Comparison of ENCODE assay signal across 11 cellular contexts in genomic region chr2:88481937-88482336, GRCh38. TPM values are rescaled to one million over a fixed set of nuclear protein-coding genes. Genes with fewer than 3 reads are reported as not detected.
A peak's percentile ranks its signal among the peaks of the same experiment; 100 is the strongest.
DNase-seq lines count a peak whose midpoint lies in the region; ATAC-seq and TF ChIP-seq lines count a peak whose summit lies in the region.
"Had no signal": no experiment of that assay in that cellular context is flagged by ENCODE, and none has a peak within 500 bp of the region (broad histone marks: within the 10 kb centered on the region; RNA-seq: fewer than 3 reads in every experiment).

No MANE protein-coding gene starts in this region.

- no peak overlapping the region for H2AK9ac ChIP-seq in IMR-90 (replicated peaks; ENCODE audit: low read depth, low read length, poor library complexity)

- H3K4me1 ChIP-seq in IMR-90 (ENCODE audit: control insufficient read depth, insufficient read depth, low read length) (no peaks in the 10 kb centered on the region), PC-9 (replicated peaks; ENCODE audit: insufficient read depth) (0 out of 2 replicates have a peak, but pooled peaks cover 8% of the 10 kb centered on the region), foreskin keratinocyte (no peaks in the 10 kb centered on the region)

- H2BK120ac ChIP-seq in IMR-90 (ENCODE audit: low read depth, low read length) = no peak overlapping the region

- H3K9me2 ChIP-seq in PC-9 (ENCODE audit: insufficient read depth) = no peaks in the 10 kb centered on the region; the same call in 1 of the 2 replicates

- ATAC-seq in IMR-90 (ENCODE audit: low read depth) (no peak), foreskin keratinocyte (peak; percentile 82)

- H3K23ac ChIP-seq in IMR-90 (ENCODE audit: low read depth, low read length) = no peak overlapping the region

- peak; percentile 84 for DNase-seq in DMS153 (lab: John Stamatoyannopoulos, UW)
- DNase-seq in IMR-90 = peak; percentile 37
- peak in 1 of 2 experiments; percentile 85 for DNase-seq in PC-9
- DNase-seq in foreskin keratinocyte = peak; percentile 35 to 51
- DNase-seq in medulla oblongata (ENCODE audit: extremely low spot score) = no peak
- DNase-seq in GM19240 (ENCODE audit: insufficient read length, low spot score) = no peak
- no peak for DNase-seq in AG08395 (ENCODE audit: low spot score)
- no peak for DNase-seq in ecto neural progenitor cell (ENCODE audit: low spot score)

- H4K5ac ChIP-seq in IMR-90 (ENCODE audit: low read depth, low read length) = no peak overlapping the region

- H2BK15ac ChIP-seq in IMR-90 (ENCODE audit: low read depth, low read length) = no peak overlapping the region

- in situ Hi-C loops in IMR-90 (cut with MboI; ENCODE audit: low sequenced_read_pairs) = no loop called here

- no peak overlapping the region for H3K4me2 ChIP-seq in IMR-90 (ENCODE audit: low read depth, low read length)
- peak overlapping the region; percentile 34 for H3K4me2 ChIP-seq in PC-9
- H3K4me2 ChIP-seq: BLaER1 had no signal

- dilution Hi-C loops in IMR-90 (cut with HindIII; ENCODE audit: low sequenced_read_pairs, unreplicated experiment) = no loop called here

- H4K8ac ChIP-seq in IMR-90 (ENCODE audit: low read depth in 2 of 2, low read length in 2 of 2) = no peak overlapping the region

- no peaks in the 10 kb centered on the region for H3K9me1 ChIP-seq in IMR-90 (ENCODE audit: insufficient read depth, low read length)

- no peak overlapping the region for H2BK20ac ChIP-seq in IMR-90 (ENCODE audit: low read depth, low read length)

- H3K14ac ChIP-seq in IMR-90 (replicated peaks; ENCODE audit: low read depth, low read length) = no peak overlapping the region

- H3K36me3 ChIP-seq in IMR-90 (ENCODE audit: control insufficient read depth, insufficient read depth, low read length) = no peaks in the 10 kb centered on the region
- H3K36me3 ChIP-seq in PC-9 (ENCODE audit: low read depth) = no peaks in the 10 kb centered on the region
- H3K36me3 ChIP-seq: BLaER1, cardiac muscle cell had no signal

- H2AFZ ChIP-seq in IMR-90 (replicated peaks; ENCODE audit: low read length, poor library complexity) = no peak overlapping the region
- H2AFZ ChIP-seq in PC-9 = no peak overlapping the region

- no peak overlapping the region for H3K9ac ChIP-seq in IMR-90 (ENCODE audit: low read depth, low read length)
- H3K9ac ChIP-seq: BLaER1 had no signal

- BruUV-seq in IMR-90 (replicated peaks; lab: Mats Ljungman, UMichigan) (no TSS peak), PC-9 (replicated peaks; lab: Mats Ljungman, UMichigan) (no TSS peak)

- no peak overlapping the region for H4K91ac ChIP-seq in IMR-90 (ENCODE audit: insufficient read depth, low read depth, low read length)

- 0% methylated on average over 1 of the region's 5 CpGs; no CpG with 5 or more reads in 1 of the 2 experiments for WGBS in IMR-90 (ENCODE audit: extremely low coverage in 2 of 2, insufficient read length in 1 of 2), 2 experiments

- CTCF ChIA-PET in IMR-90 (lab: Yijun Ruan, JAX) (no interaction called here), PC-9 (lab: Charles Lee) (no interaction called here)

- H3K56ac ChIP-seq in IMR-90 (ENCODE audit: extremely low read depth, insufficient read depth, low read length) = no peak overlapping the region

- H3K9me3 ChIP-seq in IMR-90 (ENCODE audit: control insufficient read depth, insufficient read depth, low read length) = no peaks in the 10 kb centered on the region
- H3K9me3 ChIP-seq in PC-9 (ENCODE audit: insufficient read depth, low read depth) = no peaks in the 10 kb centered on the region; the same call in 1 of the 2 replicates
- H3K9me3 ChIP-seq: BLaER1 had no signal

- H3K79me2 ChIP-seq in PC-9 (ENCODE audit: low read depth) = no peaks in the 10 kb centered on the region

- H2BK5ac ChIP-seq in IMR-90 (ENCODE audit: low read depth, low read length, poor library complexity, severe bottlenecking) = no peak overlapping the region

- H3K27me3 ChIP-seq in IMR-90 (ENCODE audit: control insufficient read depth, insufficient read depth, low read length) (no peaks in the 10 kb centered on the region), PC-9 (ENCODE audit: insufficient read depth, low read depth) (peaks cover 9% of the 10 kb centered on the region; the same call in 1 of the 2 replicates), foreskin keratinocyte (no peaks in the 10 kb centered on the region)
- H3K27me3 ChIP-seq: BLaER1, cardiac muscle cell had no signal

- TF ChIP-seq CTCF in IMR-90 (conservative IDR thresholded peaks at IDR 0.05; ENCODE audit: low read depth, low read length) (no peak), PC-9 (conservative IDR thresholded peaks at IDR 0.05) (no peak), foreskin keratinocyte (conservative IDR thresholded peaks at IDR 0.05) (peak; percentile 36)

- H4K20me1 ChIP-seq in IMR-90 (ENCODE audit: insufficient read depth, low read length) = no peaks in the 10 kb centered on the region
- no peaks in the 10 kb centered on the region for H4K20me1 ChIP-seq in PC-9 (ENCODE audit: insufficient read depth)
- H4K20me1 ChIP-seq: BLaER1 had no signal

- H3K79me1 ChIP-seq in IMR-90 (ENCODE audit: low read depth in 1 of 2, low read length in 2 of 2) = no peaks in the 10 kb centered on the region

- H3K18ac ChIP-seq in IMR-90 (ENCODE audit: low read depth, low read length) = no peak overlapping the region

- no peak for TF ChIP-seq POLR2A in IMR-90 (IDR thresholded peaks at IDR 0.05; ENCODE audit: low read depth, low read length)

- H3K4ac ChIP-seq in IMR-90 (ENCODE audit: low read depth, low read length) = no peak overlapping the region

- POLR2A ChIA-PET in IMR-90 (lab: Charles Lee; ENCODE audit: unreplicated experiment) = no interaction called here
- POLR2A ChIA-PET in PC-9 (lab: Charles Lee; ENCODE audit: unreplicated experiment) = interaction anchor here (0.5 kb wide), 1 partner anchor 262 kb away, joined by 7 read pairs; no protein-coding TSS in a partner anchor

- intact Hi-C loops in IMR-90 (cut with micrococcal nuclease) = no loop called here
- intact Hi-C loops in PC-9 (cut with micrococcal nuclease; ENCODE audit: unreplicated experiment) = no loop called here

- TF ChIP-seq RAD21 in IMR-90 (IDR thresholded peaks at IDR 0.05; ENCODE audit: low read length) = no peak

- no peaks in the 10 kb centered on the region for H3F3A ChIP-seq in PC-9 (ENCODE audit: insufficient read depth, low read depth)

- H2AK5ac ChIP-seq in IMR-90 (ENCODE audit: low read depth, low read length) = no peak overlapping the region

- no peak overlapping the region for H3K27ac ChIP-seq in IMR-90 (ENCODE audit: insufficient read depth, low read length)
- H3K27ac ChIP-seq in PC-9 = no peak overlapping the region
- no peak overlapping the region for H3K27ac ChIP-seq in foreskin keratinocyte
- H3K27ac ChIP-seq: BLaER1, cardiac muscle cell had no signal

- no peak overlapping the region for H3K4me3 ChIP-seq in IMR-90 (ENCODE audit: insufficient read depth, low read depth, low read length)
- no peak overlapping the region for H3K4me3 ChIP-seq in PC-9
- H3K4me3 ChIP-seq: BLaER1, cardiac muscle cell had no signal

TF ChIP-seq in IMR-90, 13 proteins besides CTCF, POLR2A, EP300 and RAD21:
- no peak for TF ChIP-seq FOS (IDR thresholded peaks at IDR 0.05; ENCODE audit: low read depth, low read length)
- no peak for TF ChIP-seq RFX5 (IDR thresholded peaks at IDR 0.05; ENCODE audit: low read depth, low read length)
- no peak for TF ChIP-seq RCOR1 (IDR thresholded peaks at IDR 0.05; ENCODE audit: insufficient replicate concordance, low read length)
- TF ChIP-seq BHLHE40 (IDR thresholded peaks at IDR 0.05; ENCODE audit: low read depth, low read length) = no peak
- no peak for TF ChIP-seq SMC3 (IDR thresholded peaks at IDR 0.05; ENCODE audit: low read depth, low read length)
- no peak for TF ChIP-seq NFE2L2 (IDR thresholded peaks at IDR 0.05; ENCODE audit: low read depth, low read length)
- no peak for TF ChIP-seq MAFK (IDR thresholded peaks at IDR 0.05; ENCODE audit: low read depth, low read length)
- no peak for TF ChIP-seq MAZ (IDR thresholded peaks at IDR 0.05; ENCODE audit: borderline replicate concordance, low read depth, low read length)
- TF ChIP-seq USF2 (IDR thresholded peaks at IDR 0.05; ENCODE audit: low read depth, low read length) = no peak
- no peak for TF ChIP-seq CEBPB (IDR thresholded peaks at IDR 0.05; ENCODE audit: low read depth, low read length)
- no peak for TF ChIP-seq ELK1 (IDR thresholded peaks at IDR 0.05; ENCODE audit: borderline replicate concordance, low read depth, low read length)
- no peak for TF ChIP-seq CHD1 (IDR thresholded peaks at IDR 0.05; ENCODE audit: low read depth, low read length)
- no peak for TF ChIP-seq MXI1 (IDR thresholded peaks at IDR 0.05; ENCODE audit: borderline replicate concordance, low read depth, low read length)

RNA-seq across cellular contexts. Expression of gene FOXI3, which starts 29.4 kb away (rescaled TPM):
- not detected in 2 replicates for total RNA-seq in IMR-90 (2012; rRNA removed)
- not detected in 2 replicates for polyA plus RNA-seq in IMR-90 (2012; rRNA removed)
- polyA plus RNA-seq in IMR-90 (2012; cell fraction: cytosol; rRNA removed) = not detected in 2 replicates
- not detected in 2 replicates for polyA plus RNA-seq in IMR-90 (2012; cell fraction: nucleus; rRNA removed; ENCODE audit: low replicate concordance)
- total RNA-seq in PC-9 (2021) = not detected in 2 replicates
- total RNA-seq in foreskin keratinocyte = 0.04 TPM in 1 of 2 replicates, not detected in the other
- polyA plus RNA-seq in foreskin keratinocyte = 0.01 and 0.04 TPM in 2 replicates
- total RNA-seq: cardiac muscle cell, pulmonary artery endothelial cell had no signal
- polyA plus RNA-seq: cardiac muscle cell had no signal

Comparison
In these comparisons a context has a peak if more than half of its experiments do, and no peak if none do; other contexts are left out.
1. DNase-seq: peak in DMS153 (single experiment), IMR-90 (single experiment) and foreskin keratinocyte (2 of 2); none in medulla oblongata (single experiment), GM19240 (single experiment), AG08395 (single experiment) and ecto neural progenitor cell (single experiment).